Comparison of ENCODE assay signal across 1 cellular context in the genomic region with DNA sequence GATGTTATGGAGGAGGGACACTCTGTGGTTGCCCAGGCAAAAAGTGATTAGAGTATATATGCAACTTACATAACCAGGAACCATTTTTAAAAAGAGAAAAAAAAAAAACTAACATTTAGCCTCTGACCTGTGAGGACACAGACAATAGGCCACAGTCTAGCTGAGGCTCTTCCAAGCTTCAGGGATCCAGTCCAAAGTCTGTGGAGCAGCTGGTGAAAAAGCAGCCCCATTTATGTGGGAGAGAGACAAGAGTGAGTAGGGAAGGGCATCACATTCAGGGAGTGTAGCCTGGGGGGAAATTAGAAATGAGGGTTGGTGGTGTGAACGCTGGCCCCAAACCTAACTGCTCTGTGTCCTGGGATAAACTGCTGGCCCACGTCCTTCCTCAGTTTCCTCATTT.
A peak's percentile ranks its signal among the peaks of the same experiment; 100 is the strongest.
TF ChIP-seq lines count a peak whose summit lies in the region.

No MANE protein-coding gene starts in this region.

TF ChIP-seq in HepG2, 621 proteins besides CTCF, POLR2A, EP300 and RAD21 (continued from another document and continues in another):
- TF ChIP-seq ZBTB2 (CRISPR knock-in tag; IDR thresholded peaks at IDR 0.05; ENCODE audit: low read depth) (no peak), ZBTB7B (CRISPR knock-in tag; IDR thresholded peaks at IDR 0.05) (no peak), ZNF703 (CRISPR knock-in tag; IDR thresholded peaks at IDR 0.05; ENCODE audit: borderline replicate concordance) (no peak), SOX6 (IDR thresholded peaks at IDR 0.05) (no peak), SOX6 (CRISPR knock-in tag; IDR thresholded peaks at IDR 0.05) (peak; percentile 91), MIXL1 (CRISPR knock-in tag; IDR thresholded peaks at IDR 0.05) (no peak; the same call in 1 of the 2 replicates), ZSCAN9 (CRISPR knock-in tag; IDR thresholded peaks at IDR 0.05; ENCODE audit: borderline replicate concordance) (no peak), ZNF451 (CRISPR knock-in tag; IDR thresholded peaks at IDR 0.05) (no peak), POGK (CRISPR knock-in tag; conservative IDR thresholded peaks at IDR 0.05) (no peak), ZNF788 (CRISPR knock-in tag; IDR thresholded peaks at IDR 0.05; ENCODE audit: borderline replicate concordance) (no peak), SOX5 (CRISPR knock-in tag; IDR thresholded peaks at IDR 0.05; ENCODE audit: borderline replicate concordance) (peak; percentile 91), DNMT3B (CRISPR knock-in tag; conservative IDR thresholded peaks at IDR 0.05) (no peak), MAZ (IDR thresholded peaks at IDR 0.05; ENCODE audit: borderline replicate concordance, low read depth, low read length) (no peak), MAZ (CRISPR knock-in tag; IDR thresholded peaks at IDR 0.05; ENCODE audit: low read depth) (no peak), PCBP1 (IDR thresholded peaks at IDR 0.05; ENCODE audit: borderline replicate concordance, low read depth, low read length) (no peak), MAX (IDR thresholded peaks at IDR 0.05) (no peak), XBP1 (CRISPR knock-in tag; IDR thresholded peaks at IDR 0.05) (no peak), ZNF138 (CRISPR knock-in tag; IDR thresholded peaks at IDR 0.05; ENCODE audit: low read depth) (no peak), ZNF260 (CRISPR knock-in tag; IDR thresholded peaks at IDR 0.05; ENCODE audit: borderline replicate concordance, low read depth) (no peak), TIGD3 (CRISPR knock-in tag; IDR thresholded peaks at IDR 0.05; ENCODE audit: borderline replicate concordance) (no peak), GRHL1 (CRISPR knock-in tag; conservative IDR thresholded peaks at IDR 0.05) (no peak), KMT2A (CRISPR knock-in tag; IDR thresholded peaks at IDR 0.05) (no peak), TCF12 (IDR thresholded peaks at IDR 0.05) (no peak), TCF12 (CRISPR knock-in tag; IDR thresholded peaks at IDR 0.05) (no peak), ZNF282 (IDR thresholded peaks at IDR 0.05; ENCODE audit: partially characterized antibody) (no peak), ZNF446 (CRISPR knock-in tag; IDR thresholded peaks at IDR 0.05) (no peak), LCORL (IDR thresholded peaks at IDR 0.05) (no peak), LCORL (CRISPR knock-in tag; IDR thresholded peaks at IDR 0.05) (peak; percentile 71; the same call in 1 of the 2 replicates), HOXA3 (CRISPR knock-in tag; IDR thresholded peaks at IDR 0.05) (peak; percentile 49; the same call in 1 of the 2 replicates), TBP (CRISPR knock-in tag; IDR thresholded peaks at IDR 0.05) (no peak), ZNF264 (CRISPR knock-in tag; IDR thresholded peaks at IDR 0.05) (peak; percentile 97), ZNF724P (CRISPR knock-in tag; IDR thresholded peaks at IDR 0.05; ENCODE audit: borderline replicate concordance) (no peak), NFE2 (CRISPR knock-in tag; IDR thresholded peaks at IDR 0.05) (no peak), PHB2 (IDR thresholded peaks at IDR 0.05; ENCODE audit: partially characterized antibody) (no peak), ZHX2 (IDR thresholded peaks at IDR 0.05; ENCODE audit: low read depth) (no peak), ZHX2 (CRISPR knock-in tag; IDR thresholded peaks at IDR 0.05; ENCODE audit: borderline replicate concordance) (no peak)
- TF ChIP-seq, protein P1, sequence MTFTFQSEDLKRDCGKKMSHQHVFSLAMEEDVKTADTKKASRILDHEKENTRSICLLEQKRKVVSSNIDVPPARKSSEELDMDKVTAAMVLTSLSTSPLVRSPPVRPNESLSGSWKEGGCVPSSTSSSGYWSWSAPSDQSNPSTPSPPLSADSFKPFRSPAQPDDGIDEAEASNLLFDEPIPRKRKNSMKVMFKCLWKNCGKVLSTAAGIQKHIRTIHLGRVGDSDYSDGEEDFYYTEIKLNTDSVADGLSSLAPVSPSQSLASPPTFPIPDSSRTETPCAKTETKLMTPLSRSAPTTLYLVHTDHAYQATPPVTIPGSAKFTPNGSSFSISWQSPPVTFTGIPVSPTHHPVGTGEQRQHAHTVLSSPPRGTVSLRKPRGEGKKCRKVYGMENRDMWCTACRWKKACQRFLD (CRISPR knock-in tag; IDR thresholded peaks at IDR 0.05; ENCODE audit: borderline replicate concordance), result no peak
- TF ChIP-seq, protein P2, sequence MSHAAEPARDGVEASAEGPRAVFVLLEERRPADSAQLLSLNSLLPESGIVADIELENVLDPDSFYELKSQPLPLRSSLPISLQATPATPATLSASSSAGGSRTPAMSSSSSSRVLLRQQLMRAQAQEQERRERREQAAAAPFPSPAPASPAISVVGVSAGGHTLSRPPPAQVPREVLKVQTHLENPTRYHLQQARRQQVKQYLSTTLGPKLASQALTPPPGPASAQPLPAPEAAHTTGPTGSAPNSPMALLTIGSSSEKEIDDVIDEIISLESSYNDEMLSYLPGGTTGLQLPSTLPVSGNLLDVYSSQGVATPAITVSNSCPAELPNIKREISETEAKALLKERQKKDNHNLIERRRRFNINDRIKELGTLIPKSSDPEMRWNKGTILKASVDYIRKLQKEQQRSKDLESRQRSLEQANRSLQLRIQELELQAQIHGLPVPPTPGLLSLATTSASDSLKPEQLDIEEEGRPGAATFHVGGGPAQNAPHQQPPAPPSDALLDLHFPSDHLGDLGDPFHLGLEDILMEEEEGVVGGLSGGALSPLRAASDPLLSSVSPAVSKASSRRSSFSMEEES (CRISPR knock-in tag; IDR thresholded peaks at IDR 0.05), result no peak
- TF ChIP-seq, protein P3, sequence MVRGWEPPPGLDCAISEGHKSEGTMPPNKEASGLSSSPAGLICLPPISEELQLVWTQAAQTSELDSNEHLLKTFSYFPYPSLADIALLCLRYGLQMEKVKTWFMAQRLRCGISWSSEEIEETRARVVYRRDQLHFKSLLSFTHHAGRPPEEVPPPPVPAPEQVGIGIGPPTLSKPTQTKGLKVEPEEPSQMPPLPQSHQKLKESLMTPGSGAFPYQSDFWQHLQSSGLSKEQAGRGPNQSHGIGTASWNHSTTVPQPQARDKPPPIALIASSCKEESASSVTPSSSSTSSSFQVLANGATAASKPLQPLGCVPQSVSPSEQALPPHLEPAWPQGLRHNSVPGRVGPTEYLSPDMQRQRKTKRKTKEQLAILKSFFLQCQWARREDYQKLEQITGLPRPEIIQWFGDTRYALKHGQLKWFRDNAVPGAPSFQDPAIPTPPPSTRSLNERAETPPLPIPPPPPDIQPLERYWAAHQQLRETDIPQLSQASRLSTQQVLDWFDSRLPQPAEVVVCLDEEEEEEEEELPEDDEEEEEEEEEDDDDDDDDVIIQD (CRISPR knock-in tag; IDR thresholded peaks at IDR 0.05; ENCODE audit: low read depth), result peak; percentile 81; the same call in 1 of the 2 replicates
- TF ChIP-seq, protein P4, sequence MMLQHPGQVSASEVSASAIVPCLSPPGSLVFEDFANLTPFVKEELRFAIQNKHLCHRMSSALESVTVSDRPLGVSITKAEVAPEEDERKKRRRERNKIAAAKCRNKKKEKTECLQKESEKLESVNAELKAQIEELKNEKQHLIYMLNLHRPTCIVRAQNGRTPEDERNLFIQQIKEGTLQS (CRISPR knock-in tag; IDR thresholded peaks at IDR 0.05), result no peak
